ENCODE assay signal across 9 cellular contexts in genomic region chr17:77371117-77371887, GRCh38.
DNase-seq lines count a peak whose midpoint lies in the region; ATAC-seq, FAIRE-seq and TF ChIP-seq lines count a peak whose summit lies in the region.
"Had no signal": no experiment of that assay in that cellular context is flagged by ENCODE, and none has a peak within 500 bp of the region (broad histone marks: within the 10 kb centered on the region; RNA-seq: fewer than 3 reads in every experiment).

No MANE protein-coding gene starts in this region.

- no peaks in the 10 kb centered on the region for H3K9me3 ChIP-seq in kidney (ENCODE audit: control insufficient read depth in 1 of 2, low read length in 2 of 2)

- H3K27ac ChIP-seq in kidney (ENCODE audit: low read depth in 2 of 2, low read length in 2 of 2) (no peak overlapping the region), temporal lobe (ENCODE audit: low read depth, low read length) (peak overlapping the region; percentile 72)

- H3K4me1 ChIP-seq in kidney (ENCODE audit: control insufficient read depth in 1 of 2, insufficient read depth in 1 of 2, low read depth in 1 of 2, low read length in 2 of 2) = peaks cover 32 to 44% of the 10 kb centered on the region in 2 donors

- CTCF ChIA-PET in activated CD4-positive, alpha-beta T cell treated with anti-CD3 and anti-CD28 coated beads for 36 hours (lab: Charles Lee) = interaction anchor here (1.5 kb wide), 1 partner anchor 29 kb away, joined by 6 read pairs; no protein-coding TSS in a partner anchor
- CTCF ChIA-PET in Calu3 (lab: Charles Lee) = no interaction called here

- no peaks in the 10 kb centered on the region for H3K36me3 ChIP-seq in kidney (ENCODE audit: control insufficient read depth in 1 of 2, insufficient read depth in 2 of 2, low read length in 2 of 2)

- DNase-seq in activated CD4-positive, alpha-beta T cell treated with anti-CD3 and anti-CD28 coated beads for 36 hours = no peak
- no peak for DNase-seq in activated CD4-positive, alpha-beta T cell treated with anti-CD3 and anti-CD28 coated beads for 1 hour
- DNase-seq in kidney (peak; percentile 62), Calu3 (no peak), Kasumi-1 (lab: John Stamatoyannopoulos, UW) (no peak)
- DNase-seq: NCI-H1694 treated with DMSO at 0.1 percent for 48 hours had no signal

- POLR2A ChIA-PET in activated CD4-positive, alpha-beta T cell treated with anti-CD3 and anti-CD28 coated beads for 36 hours (lab: Charles Lee) = interaction anchor here (1.1 kb wide), 1 partner anchor 19 kb away, joined by 3 read pairs; no protein-coding TSS in a partner anchor

- no peaks in the 10 kb centered on the region for H3K27me3 Mint-ChIP-seq in activated CD4-positive, alpha-beta T cell treated with anti-CD3 and anti-CD28 coated beads for 36 hours
- no peaks in the 10 kb centered on the region for H3K27me3 Mint-ChIP-seq in activated T-helper 17 cell treated with anti-CD3 and anti-CD28 coated beads, Interleukin-2, amount 50 U/mL, for 72 hours
- H3K27me3 Mint-ChIP-seq in Calu3 (ENCODE audit: unreplicated experiment) = no peaks in the 10 kb centered on the region

- H3K4me1 Mint-ChIP-seq in activated CD4-positive, alpha-beta T cell treated with anti-CD3 and anti-CD28 coated beads for 36 hours = peaks cover 57% of the 10 kb centered on the region
- peaks cover 32% of the 10 kb centered on the region for H3K4me1 Mint-ChIP-seq in activated T-helper 17 cell treated with anti-CD3 and anti-CD28 coated beads, Interleukin-2, amount 50 U/mL, for 72 hours
- peaks cover 63% of the 10 kb centered on the region for H3K4me1 Mint-ChIP-seq in Calu3 (ENCODE audit: low read depth, unreplicated experiment)

- no peak overlapping the region for H3K4me3 Mint-ChIP-seq in activated CD4-positive, alpha-beta T cell treated with anti-CD3 and anti-CD28 coated beads for 36 hours
- H3K4me3 Mint-ChIP-seq in activated T-helper 17 cell treated with anti-CD3 and anti-CD28 coated beads, Interleukin-2, amount 50 U/mL, for 72 hours = peak overlapping the region; percentile 82
- no peak overlapping the region for H3K4me3 Mint-ChIP-seq in Calu3 (ENCODE audit: low read depth, unreplicated experiment)

- intact Hi-C loops in activated CD4-positive, alpha-beta T cell treated with anti-CD3 and anti-CD28 coated beads for 36 hours (cut with DNase I, micrococcal nuclease) = loop anchor here in 1 of 2 experiments (5.0 kb wide), 1 partner anchor 89 kb away; no protein-coding TSS in a partner anchor
- intact Hi-C loops in kidney (cut with DNase I) = no loop called here
- intact Hi-C loops in Calu3 (cut with micrococcal nuclease; ENCODE audit: unreplicated experiment) = no loop called here

- no peak overlapping the region for H3K4me3 ChIP-seq in kidney (ENCODE audit: low read length in 2 of 2)

- no peaks in the 10 kb centered on the region for H3K9me3 Mint-ChIP-seq in activated CD4-positive, alpha-beta T cell treated with anti-CD3 and anti-CD28 coated beads for 36 hours (ENCODE audit: low read depth)
- no peaks in the 10 kb centered on the region for H3K9me3 Mint-ChIP-seq in activated T-helper 17 cell treated with anti-CD3 and anti-CD28 coated beads, Interleukin-2, amount 50 U/mL, for 72 hours
- H3K9me3 Mint-ChIP-seq in Calu3 (ENCODE audit: low read depth, unreplicated experiment) = no peaks in the 10 kb centered on the region

- BruUV-seq in Calu3 (replicated peaks; lab: Mats Ljungman, UMichigan) = no TSS peak

- ATAC-seq in activated CD4-positive, alpha-beta T cell treated with anti-CD3 and anti-CD28 coated beads for 36 hours = no peak
- ATAC-seq in activated T-helper 17 cell treated with anti-CD3 and anti-CD28 coated beads, Interleukin-2, amount 50 U/mL, for 72 hours (replicated peaks) = no peak
- ATAC-seq in GM18867 (IDR thresholded peaks at IDR 0.05; ENCODE audit: unreplicated experiment) = no peak

- no peak for FAIRE-seq in kidney (lab: Jason Lieb, UNC)

- H3K36me3 Mint-ChIP-seq in activated CD4-positive, alpha-beta T cell treated with anti-CD3 and anti-CD28 coated beads for 36 hours (ENCODE audit: low read depth) = peaks cover 6% of the 10 kb centered on the region
- peaks cover 29% of the 10 kb centered on the region for H3K36me3 Mint-ChIP-seq in activated T-helper 17 cell treated with anti-CD3 and anti-CD28 coated beads, Interleukin-2, amount 50 U/mL, for 72 hours (ENCODE audit: low read depth)
- H3K36me3 Mint-ChIP-seq in Calu3 (ENCODE audit: insufficient read depth, unreplicated experiment) = peaks cover 59% of the 10 kb centered on the region

- no peak for TF ChIP-seq CTCF in kidney (IDR thresholded peaks at IDR 0.05; ENCODE audit: borderline replicate concordance, extremely low read depth, insufficient read depth)
- TF ChIP-seq CTCF in Calu3 (IDR thresholded peaks at IDR 0.05; ENCODE audit: unreplicated experiment) = no peak

- no peak overlapping the region for H3K9ac ChIP-seq in kidney (ENCODE audit: low read length in 2 of 2)

- H3K27ac Mint-ChIP-seq in activated CD4-positive, alpha-beta T cell treated with anti-CD3 and anti-CD28 coated beads for 36 hours = peak overlapping the region; percentile 23
- peak overlapping the region; percentile 4 for H3K27ac Mint-ChIP-seq in activated T-helper 17 cell treated with anti-CD3 and anti-CD28 coated beads, Interleukin-2, amount 50 U/mL, for 72 hours
- H3K27ac Mint-ChIP-seq in Calu3 (ENCODE audit: unreplicated experiment) = no peak overlapping the region
